32 cellular contexts compared by ENCODE assay signal in the genomic region with DNA sequence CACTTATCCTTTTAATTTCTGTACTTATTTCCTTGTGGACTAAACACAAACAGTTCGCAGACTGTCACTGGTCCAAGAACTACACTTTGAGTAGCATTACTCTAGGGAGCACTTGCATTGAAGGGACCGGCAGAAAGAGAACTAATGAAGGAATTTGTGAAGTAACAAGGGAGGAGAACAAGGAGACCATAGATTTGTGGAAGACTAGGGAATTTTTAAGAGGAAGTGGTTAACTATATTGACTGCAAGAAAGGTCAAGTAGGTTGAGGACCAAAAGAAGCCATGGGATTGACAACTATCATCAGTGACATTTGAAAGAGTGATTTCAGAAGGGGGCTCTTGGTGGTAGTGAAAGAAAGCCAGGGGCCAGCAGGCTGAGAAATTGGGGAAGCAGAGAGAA.
"Had no signal": no experiment of that assay in that cellular context is flagged by ENCODE, and none has a peak within 500 bp of the region (broad histone marks: within the 10 kb centered on the region; RNA-seq: fewer than 3 reads in every experiment).

No MANE protein-coding gene starts in this region.

- H3K9me3 ChIP-seq: adrenal gland, breast epithelium, colonic mucosa, gastroesophageal sphincter, heart right ventricle had no signal

- H3K36me3 ChIP-seq: adrenal gland, breast epithelium, cardiac muscle cell, colonic mucosa, gastroesophageal sphincter had no signal

- H3K27ac ChIP-seq: adrenal gland, breast epithelium, cardiac muscle cell, colonic mucosa, dorsolateral prefrontal cortex, gastroesophageal sphincter, heart right ventricle, VCaP had no signal

- H3K27me3 ChIP-seq: adrenal gland, breast epithelium, cardiac muscle cell, colonic mucosa, dorsolateral prefrontal cortex, gastroesophageal sphincter, heart right ventricle had no signal

- DNase-seq: activated CD4-positive, alpha-beta memory T cell treated with anti-CD3 and anti-CD28 coated beads, Interleukin-2, amount 10 ng/mL, durations not matched to agents 7 days and 5 days; activated CD4-positive, alpha-beta T cell treated with anti-CD3 and anti-CD28 coated beads for 1 hour; activated CD4-positive, alpha-beta T cell treated with anti-CD3 and anti-CD28 coated beads for 4 hours; activated CD4-positive, alpha-beta T cell treated with anti-CD3 and anti-CD28 coated beads, Interleukin-2, amount 10 ng/mL, durations not matched to agents 7 days and 5 days; activated CD4-positive, alpha-beta T cell treated with anti-CD3 and anti-CD28 coated beads, Interleukin-2, amount 50 U/mL, for 4 hours; activated CD8-positive, alpha-beta memory T cell treated with anti-CD3 and anti-CD28 coated beads, Interleukin-2, amount 50 U/mL, for 48 hours; activated gamma-delta T cell; activated naive CD4-positive, alpha-beta T cell; activated naive CD4-positive, alpha-beta T cell treated with anti-CD3 and anti-CD28 coated beads, Interleukin-2, amount 50 U/mL, for 16 hours; activated naive CD8-positive, alpha-beta T cell treated with anti-CD3 and anti-CD28 coated beads for 36 hours; activated naive CD8-positive, alpha-beta T cell treated with anti-CD3 and anti-CD28 coated beads, Interleukin-2, amount 50 U/mL, for 24 hours; activated T-cell treated with anti-CD3 and anti-CD28 coated beads for 4 hours; activated T-cell treated with anti-CD3 and anti-CD28 coated beads, Interleukin-2, amount 50 U/mL, for 24 hours; activated T-cell treated with anti-CD3 and anti-CD28 coated beads, Interleukin-2, amount 50 U/mL, for 72 hours; adrenal gland; amygdala; aorta; central memory CD4-positive, alpha-beta T cell; cerebellar nuclear complex; colonic mucosa; dorsolateral prefrontal cortex; effector memory CD4-positive, alpha-beta T cell; endodermal cell; foreskin fibroblast; heart right ventricle; T-helper 2 cell had no signal

- H3K9me3 Mint-ChIP-seq: activated CD4-positive, alpha-beta memory T cell treated with anti-CD3 and anti-CD28 coated beads, Interleukin-2, amount 10 ng/mL, durations not matched to agents 7 days and 5 days; activated CD4-positive, alpha-beta T cell treated with anti-CD3 and anti-CD28 coated beads, Interleukin-2, amount 10 ng/mL, durations not matched to agents 7 days and 5 days; activated naive CD8-positive, alpha-beta T cell treated with anti-CD3 and anti-CD28 coated beads for 36 hours; activated naive CD8-positive, alpha-beta T cell treated with anti-CD3 and anti-CD28 coated beads, Interleukin-2, amount 50 U/mL, for 24 hours; activated T-cell treated with anti-CD3 and anti-CD28 coated beads, Interleukin-2, amount 50 U/mL, for 24 hours; activated T-cell treated with anti-CD3 and anti-CD28 coated beads, Interleukin-2, amount 50 U/mL, for 72 hours; endodermal cell; WTC11 had no signal

- H3K27ac Mint-ChIP-seq: activated CD4-positive, alpha-beta memory T cell treated with anti-CD3 and anti-CD28 coated beads, Interleukin-2, amount 10 ng/mL, durations not matched to agents 7 days and 5 days; activated CD4-positive, alpha-beta T cell treated with anti-CD3 and anti-CD28 coated beads, Interleukin-2, amount 10 ng/mL, durations not matched to agents 7 days and 5 days; activated naive CD8-positive, alpha-beta T cell treated with anti-CD3 and anti-CD28 coated beads for 36 hours; activated naive CD8-positive, alpha-beta T cell treated with anti-CD3 and anti-CD28 coated beads, Interleukin-2, amount 50 U/mL, for 24 hours; activated T-cell treated with anti-CD3 and anti-CD28 coated beads, Interleukin-2, amount 50 U/mL, for 24 hours; activated T-cell treated with anti-CD3 and anti-CD28 coated beads, Interleukin-2, amount 50 U/mL, for 72 hours; endodermal cell; WTC11 had no signal

- H3K4me3 ChIP-seq: adrenal gland, breast epithelium, cardiac muscle cell, colonic mucosa, dorsolateral prefrontal cortex, gastroesophageal sphincter, heart right ventricle had no signal

- H3K36me3 Mint-ChIP-seq: WTC11 had no signal

- ATAC-seq: activated naive CD8-positive, alpha-beta T cell treated with anti-CD3 and anti-CD28 coated beads, Interleukin-2, amount 50 U/mL, for 24 hours; activated T-cell treated with anti-CD3 and anti-CD28 coated beads, Interleukin-2, amount 50 U/mL, for 72 hours; esophagus mucosa; gastroesophageal sphincter; heart right ventricle; WTC11 had no signal

- H3K4me3 Mint-ChIP-seq: activated CD4-positive, alpha-beta memory T cell treated with anti-CD3 and anti-CD28 coated beads, Interleukin-2, amount 10 ng/mL, durations not matched to agents 7 days and 5 days; activated CD4-positive, alpha-beta T cell treated with anti-CD3 and anti-CD28 coated beads, Interleukin-2, amount 10 ng/mL, durations not matched to agents 7 days and 5 days; activated naive CD8-positive, alpha-beta T cell treated with anti-CD3 and anti-CD28 coated beads for 36 hours; activated naive CD8-positive, alpha-beta T cell treated with anti-CD3 and anti-CD28 coated beads, Interleukin-2, amount 50 U/mL, for 24 hours; activated T-cell treated with anti-CD3 and anti-CD28 coated beads, Interleukin-2, amount 50 U/mL, for 24 hours; activated T-cell treated with anti-CD3 and anti-CD28 coated beads, Interleukin-2, amount 50 U/mL, for 72 hours; endodermal cell; WTC11 had no signal

- H3K27me3 Mint-ChIP-seq: activated CD4-positive, alpha-beta T cell treated with anti-CD3 and anti-CD28 coated beads, Interleukin-2, amount 10 ng/mL, durations not matched to agents 7 days and 5 days; activated naive CD8-positive, alpha-beta T cell treated with anti-CD3 and anti-CD28 coated beads for 36 hours; activated naive CD8-positive, alpha-beta T cell treated with anti-CD3 and anti-CD28 coated beads, Interleukin-2, amount 50 U/mL, for 24 hours; activated T-cell treated with anti-CD3 and anti-CD28 coated beads, Interleukin-2, amount 50 U/mL, for 24 hours had no signal
